In the genomic region with DNA sequence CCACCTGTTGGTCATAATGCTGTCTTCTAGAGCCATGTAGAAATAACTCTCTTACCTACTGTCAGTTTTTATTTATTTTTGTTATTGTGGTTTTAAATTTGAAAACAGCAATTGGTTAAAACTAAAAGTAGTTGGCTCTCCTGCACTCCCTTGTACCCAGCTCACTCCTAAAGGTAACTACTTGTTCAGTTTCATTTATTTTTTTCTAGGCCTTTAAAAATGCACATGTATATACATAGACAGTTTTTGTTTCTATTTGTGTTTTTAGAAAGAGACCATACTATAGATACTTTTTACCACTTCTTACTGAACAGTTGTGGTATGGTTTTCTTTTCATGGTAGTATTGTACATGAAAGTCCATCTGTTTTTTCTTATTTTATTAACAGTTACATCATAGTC, we compare ENCODE assay signal across 16 cellular contexts. TPM values are rescaled to one million over a fixed set of nuclear protein-coding genes. Genes with fewer than 3 reads are reported as not detected.
DNase-seq lines count a peak whose midpoint lies in the region; ATAC-seq and TF ChIP-seq lines count a peak whose summit lies in the region.
"Had no signal": no experiment of that assay in that cellular context is flagged by ENCODE, and none has a peak within 500 bp of the region (broad histone marks: within the 10 kb centered on the region; RNA-seq: fewer than 3 reads in every experiment).

No MANE protein-coding gene starts in this region.

- DNase-seq in mesenteric fat pad (ENCODE audit: low spot score) (no peak), posterior cingulate gyrus (no peak), breast epithelium (ENCODE audit: low spot score in 2 of 2) (no peak)
- no peak for DNase-seq in activated CD4-positive, alpha-beta T cell treated with anti-CD3 and anti-CD28 coated beads, Interleukin-2, amount 50 U/mL, for 48 hours
- DNase-seq: activated CD4-positive, alpha-beta T cell treated with anti-CD3 and anti-CD28 coated beads, Interleukin-2, amount 50 U/mL, for 4 hours; DMS 273 treated with DMSO at 0.1 percent for 48 hours; KG1; NCI-H2081; occipital lobe had no signal

- ATAC-seq in GM18511 (IDR thresholded peaks at IDR 0.05; ENCODE audit: unreplicated experiment) (peak; percentile 53), GM21381 (IDR thresholded peaks at IDR 0.05; ENCODE audit: unreplicated experiment) (peak; percentile 78), HG02970 (IDR thresholded peaks at IDR 0.05; ENCODE audit: low FRiP score, unreplicated experiment) (peak; percentile 53), HG03558 (IDR thresholded peaks at IDR 0.05; ENCODE audit: extremely low read depth, unreplicated experiment) (peak; percentile 35)
- ATAC-seq: stimulated activated memory B cell treated with anti-CD40 and anti-IgM and Interleukin-4, amounts not matched to agents 10 μg/mL and 1 μg/mL and 100 μg/mL, for 72 hours had no signal

- no peaks in the 10 kb centered on the region for H3K27me3 ChIP-seq in breast epithelium
- H3K27me3 ChIP-seq: vagina had no signal

- no peaks in the 10 kb centered on the region for H3K4me1 ChIP-seq in breast epithelium

- no peak for TF ChIP-seq CTCF in breast epithelium (IDR thresholded peaks at IDR 0.05)

- no peak overlapping the region for H3K4me3 ChIP-seq in breast epithelium
- H3K4me3 ChIP-seq: vagina had no signal

- H3K9me3 ChIP-seq in breast epithelium: no peaks in the 10 kb centered on the region
- H3K9me3 ChIP-seq: vagina had no signal

- H3K27ac ChIP-seq in breast epithelium: no peak overlapping the region
- H3K27ac ChIP-seq: epithelial cell of prostate, vagina had no signal

- H3K36me3 ChIP-seq in breast epithelium: peaks cover 3% of the 10 kb centered on the region
- H3K36me3 ChIP-seq: vagina had no signal

- TF ChIP-seq POLR2A in breast epithelium (IDR thresholded peaks at IDR 0.05): no peak

- intact Hi-C loops in posterior cingulate gyrus (cut with DNase I): no loop called here
- intact Hi-C loops in breast epithelium (cut with DNase I; ENCODE audit: low total_unique reads): no loop called here

RNA-seq across cellular contexts. Expression of a gene that starts 16.8 kb away (rescaled TPM):
- 14.7 TPM for total RNA-seq in mesenteric fat pad
- total RNA-seq in breast epithelium: 10 to 100 TPM; 19.5 to 62.8 (median 43.6) TPM
